In genomic region chr2:172100080-172101007, GRCh38 we compare ENCODE assay signal across 10 cellular contexts. TPM values are rescaled to one million over a fixed set of nuclear protein-coding genes. Genes with fewer than 3 reads are reported as not detected.
A peak's percentile ranks its signal among the peaks of the same experiment; 100 is the strongest.
DNase-seq lines count a peak whose midpoint lies in the region; ATAC-seq, FAIRE-seq and TF ChIP-seq lines count a peak whose summit lies in the region.
"Had no signal": no experiment of that assay in that cellular context is flagged by ENCODE, and none has a peak within 500 bp of the region (broad histone marks: within the 10 kb centered on the region; RNA-seq: fewer than 3 reads in every experiment).

No MANE protein-coding gene starts in this region.

- TF ChIP-seq EP300 in A549 (IDR thresholded peaks at IDR 0.05) = no peak

- POLR2A ChIA-PET in A549 (lab: Yijun Ruan, JAX) = interaction anchor here (2.6 kb wide), 1 partner anchor 15 kb away, joined by 32 read pairs; the partner anchor contains the start of gene DLX1
- POLR2A ChIA-PET in activated B cell treated with CpG ODN at 0.5 μM for 24 hours (lab: Charles Lee) = no interaction called here

- ATAC-seq in A549 (no peak), activated B cell treated with CpG ODN at 0.5 μM for 24 hours (ENCODE audit: low read depth) (no peak), GM19467 (IDR thresholded peaks at IDR 0.05; ENCODE audit: unreplicated experiment) (no peak), HG02840 (IDR thresholded peaks at IDR 0.05; ENCODE audit: low FRiP score, unreplicated experiment) (no peak)

- peaks cover 30% of the 10 kb centered on the region for H3K4me1 ChIP-seq in A549

- H3K4me3 ChIP-seq in A549 (no peak overlapping the region), iPS-18c (ENCODE audit: insufficient read depth, low read depth, low read length) (peak overlapping the region; percentile 31)

- peak overlapping the region; percentile 66; the same call in 2 of the 3 replicates for H3K4me2 ChIP-seq in A549

- FAIRE-seq in A549 (lab: Jason Lieb, UNC) (no peak), D721Med (lab: Jason Lieb, UNC) (no peak)
- FAIRE-seq: bronchial epithelial cell had no signal

- H3K9me3 ChIP-seq in A549 (no peaks in the 10 kb centered on the region), iPS-18c (ENCODE audit: control insufficient read depth, insufficient read depth, low read length) (peaks cover 2% of the 10 kb centered on the region)

- peak overlapping the region; percentile 55 for H3K4me3 Mint-ChIP-seq in activated B cell treated with CpG ODN at 0.5 μM for 24 hours

- TF ChIP-seq POLR2A in A549 (IDR thresholded peaks at IDR 0.05; ENCODE audit: low read length) = no peak

- CTCF ChIA-PET in A549 (lab: Yijun Ruan, JAX) (interaction anchor here (0.9 to 9.4 kb wide), 4 partner anchors 15 to 397 kb away, joined by 3 to 128 read pairs (median 3); partner anchors contain the start of gene DLX1), activated B cell treated with CpG ODN at 0.5 μM for 24 hours (lab: Charles Lee) (no interaction called here)

- H3K27ac Mint-ChIP-seq in activated B cell treated with CpG ODN at 0.5 μM for 24 hours = peak overlapping the region; percentile 59

- H3K27me3 Mint-ChIP-seq in activated B cell treated with CpG ODN at 0.5 μM for 24 hours = peaks cover 56% of the 10 kb centered on the region

- peaks cover 52% of the 10 kb centered on the region for H3K4me1 Mint-ChIP-seq in activated B cell treated with CpG ODN at 0.5 μM for 24 hours

- WGBS in A549 (ENCODE audit: missing lambda C conversion rate) = 96% methylated on average over 62 of the region's 73 CpGs

- TF ChIP-seq RAD21 in A549 (conservative IDR thresholded peaks at IDR 0.05 in 1 of 2, IDR thresholded peaks at IDR 0.05 in 1 of 2) = no peak

- H3K27ac ChIP-seq in A549 = peak overlapping the region in 1 of 2 experiments; percentile 90; a peak in 4 of 6 replicates

- H3K36me3 Mint-ChIP-seq in activated B cell treated with CpG ODN at 0.5 μM for 24 hours (ENCODE audit: low read depth) = peaks cover 2% of the 10 kb centered on the region

- TF ChIP-seq CTCF in A549 (IDR thresholded peaks at IDR 0.05) (no peak), D721Med (IDR thresholded peaks at IDR 0.05; ENCODE audit: insufficient read depth, missing control alignments) (no peak), activated B cell treated with CpG ODN at 0.5 μM for 24 hours (IDR thresholded peaks at IDR 0.05) (no peak)

- intact Hi-C loops in activated B cell treated with CpG ODN at 0.5 μM for 24 hours (cut with micrococcal nuclease) = loop anchor here (5.0 kb wide), 4 partner anchors 288 to 1283 kb away; partner anchors contain the start of genes DYNC1I2, GAD1 and GORASP2

- DNase-seq in A549 (ENCODE audit: low read depth in 1 of 2, low spot score in 1 of 2) (no peak), D721Med (ENCODE audit: insufficient read length, low spot score) (peak; percentile 18), activated B cell treated with CpG ODN at 0.5 μM for 24 hours (no peak), NCI-H510A (lab: John Stamatoyannopoulos, UW) (no peak), NCI-H187 treated with DMSO at 0.1 percent for 48 hours (lab: John Stamatoyannopoulos, UW) (no peak)

- no peaks in the 10 kb centered on the region for H3K9me3 Mint-ChIP-seq in activated B cell treated with CpG ODN at 0.5 μM for 24 hours

TF ChIP-seq in A549, 52 proteins besides CTCF, POLR2A, EP300 and RAD21:
- TF ChIP-seq MAZ (IDR thresholded peaks at IDR 0.05; ENCODE audit: borderline replicate concordance, low read depth, low read length) (no peak), HMGXB4 (CRISPR knock-in tag; IDR thresholded peaks at IDR 0.05; ENCODE audit: borderline replicate concordance) (no peak), REST (IDR thresholded peaks at IDR 0.05) (no peak), HOXB13 (CRISPR knock-in tag; IDR thresholded peaks at IDR 0.05; ENCODE audit: low read depth) (no peak), ZC3H11A (IDR thresholded peaks at IDR 0.05) (no peak)
TF ChIP-seq in A549: peak in this region for 0.

RNA-seq across cellular contexts. Expression of gene DLX2, which starts 2.4 kb away (rescaled TPM):
- polyA plus RNA-seq in A549 (2011; rRNA removed) (0.04 TPM in 2 replicates), A549 (2017; fragmentation: RNase III; extraction: RNeasy Plus Mini Kit Qiagen cat#74134 plus additional on column Dnase treatment) (0.17 to 0.25 TPM (median 0.19 TPM) in 3 replicates)
- 0.22 and 0.41 TPM in 2 replicates for polyA plus RNA-seq in A549 (2012; cell fraction: cytosol; rRNA removed)
- polyA plus RNA-seq in A549 (2012; cell fraction: nucleus; rRNA removed) = 0.44 and 0.60 TPM in 2 replicates
- not detected in 2 replicates for polyA minus RNA-seq in A549 (2011; rRNA and poly(A)+ RNA removed)
- total RNA-seq in activated B cell treated with CpG ODN at 0.5 μM for 24 hours = 0.16 TPM in 1 of 2 replicates, not detected in the other
- total RNA-seq: bronchial epithelial cell; T-helper 2 cell treated with Interferon-gamma antibody and Interleukin-4, amounts not matched to agents 100 ng/mL and 5 ng/mL, for 36 hours had no signal

RNA-seq across cellular contexts. Expression of gene DLX1, which starts 15.0 kb away (rescaled TPM):
- polyA plus RNA-seq in A549 (2011; rRNA removed) (0.53 and 1.1 TPM in 2 replicates), A549 (2017; fragmentation: RNase III; extraction: RNeasy Plus Mini Kit Qiagen cat#74134 plus additional on column Dnase treatment) (2.4 to 2.9 TPM (median 2.5 TPM) in 3 replicates)
- polyA plus RNA-seq in A549 (2012; cell fraction: cytosol; rRNA removed) = 3.2 and 4.7 TPM in 2 replicates
- 7.7 and 10.3 TPM in 2 replicates for polyA plus RNA-seq in A549 (2012; cell fraction: nucleus; rRNA removed)
- polyA minus RNA-seq in A549 (2011; rRNA and poly(A)+ RNA removed) = 0.24 and 1.2 TPM in 2 replicates
- total RNA-seq in activated B cell treated with CpG ODN at 0.5 μM for 24 hours = not detected in 2 replicates
- total RNA-seq: bronchial epithelial cell; T-helper 2 cell treated with Interferon-gamma antibody and Interleukin-4, amounts not matched to agents 100 ng/mL and 5 ng/mL, for 36 hours had no signal
